Comparison of ENCODE assay signal across 23 cellular contexts in the genomic region with DNA sequence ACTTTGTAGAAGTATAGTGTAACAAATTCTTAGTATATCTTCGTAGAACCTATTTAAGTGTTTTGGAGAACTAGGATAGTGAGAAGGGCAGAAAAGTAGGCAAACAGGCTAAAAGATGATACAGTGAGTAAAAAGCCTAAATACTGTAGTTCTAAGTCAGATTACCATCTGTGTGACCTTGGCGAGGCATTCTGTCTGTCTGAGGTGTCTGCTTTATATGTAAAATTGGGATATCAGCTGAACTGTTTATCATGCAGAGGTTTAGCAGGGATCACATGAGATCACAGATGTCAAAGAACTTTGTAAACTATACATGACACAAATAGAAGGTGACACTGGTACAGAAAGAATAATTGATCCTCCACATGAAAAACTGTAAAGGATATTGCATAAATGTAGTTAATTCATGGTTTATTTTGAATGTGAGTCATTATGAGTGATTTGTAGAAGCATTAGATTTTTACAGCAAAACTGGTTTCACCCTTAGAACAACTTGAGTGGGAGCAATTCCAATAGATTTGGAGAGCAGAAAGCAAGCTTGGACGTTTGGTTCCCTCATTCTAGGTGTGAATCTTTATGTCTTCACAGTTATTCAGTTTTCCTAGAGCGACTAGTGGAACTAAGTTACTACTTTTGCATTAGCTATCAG. TPM values are rescaled to one million over a fixed set of nuclear protein-coding genes. Genes with fewer than 3 reads are reported as not detected.
DNase-seq lines count a peak whose midpoint lies in the region; ATAC-seq lines count a peak whose summit lies in the region.
"Had no signal": no experiment of that assay in that cellular context is flagged by ENCODE, and none has a peak within 500 bp of the region (broad histone marks: within the 10 kb centered on the region; RNA-seq: fewer than 3 reads in every experiment).

No MANE protein-coding gene starts in this region.

- H3K9me3 ChIP-seq in skeletal muscle satellite cell (replicated peaks; ENCODE audit: low read length), result no peaks in the 10 kb centered on the region
- H3K9me3 ChIP-seq: prostate gland, thyroid gland had no signal

- peaks cover 10% of the 10 kb centered on the region for H3K36me3 ChIP-seq in skeletal muscle satellite cell (ENCODE audit: insufficient read depth, low read length)
- H3K36me3 ChIP-seq: prostate gland had no signal

- peak overlapping the region; percentile 57 for H3K4me2 ChIP-seq in skeletal muscle satellite cell (ENCODE audit: low read length)

- H3K4me3 ChIP-seq in skeletal muscle satellite cell (ENCODE audit: low read length), result no peak overlapping the region
- H3K4me3 ChIP-seq: esophagus muscularis mucosa, lower lobe of right lung, prostate gland, thyroid gland had no signal

- H3K9ac ChIP-seq in skeletal muscle satellite cell (ENCODE audit: low read depth, low read length), result no peak overlapping the region

- ATAC-seq in GM21717 (IDR thresholded peaks at IDR 0.05; ENCODE audit: unreplicated experiment), result no peak
- ATAC-seq in HG03442 (IDR thresholded peaks at IDR 0.05; ENCODE audit: unreplicated experiment), result no peak
- ATAC-seq: activated naive CD4-positive, alpha-beta T cell treated with anti-CD3 and anti-CD28 coated beads, Interleukin-2, amount 50 U/mL, for 72 hours; CD8-positive, alpha-beta T cell; lower lobe of right lung; stimulated activated naive CD8-positive, alpha-beta T cell treated with anti-CD3 and anti-CD28 coated beads, Interleukin-15, amount 100 ng/mL, for 72 hours had no signal

- DNase-seq in HCEC 1CT, result peak; percentile 80
- peak; percentile 23 for DNase-seq in amniotic epithelial cell (ENCODE audit: low read depth)
- DNase-seq in fibroblast of gingiva (ENCODE audit: low read depth), result peak; percentile 20
- no peak for DNase-seq in NCI-H524 (lab: John Stamatoyannopoulos, UW)
- DNase-seq: activated CD4-positive, alpha-beta T cell treated with anti-CD3 and anti-CD28 coated beads, Interleukin-2, amount 10 ng/mL, durations not matched to agents 24 days and 14 days; CD8-positive, alpha-beta T cell; effector CD8-positive, alpha-beta T cell; GF-D8; glutamatergic neuron; lower lobe of right lung; NCI-H1048; NCI-H2029; NCI-H226; NCI-H774; stimulated activated naive CD8-positive, alpha-beta T cell treated with anti-CD3 and anti-CD28 coated beads, Interleukin-15, amount 100 ng/mL, for 72 hours; thyroid gland; WERI-Rb-1 had no signal

- H3K4me1 ChIP-seq in skeletal muscle satellite cell (ENCODE audit: control insufficient read depth, insufficient read depth, low read length), result peaks cover 17% of the 10 kb centered on the region
- H3K4me1 ChIP-seq: esophagus muscularis mucosa, prostate gland had no signal

- no peaks in the 10 kb centered on the region for H3K27me3 ChIP-seq in skeletal muscle satellite cell (ENCODE audit: control insufficient read depth, insufficient read depth, low read length)
- H3K27me3 ChIP-seq: esophagus muscularis mucosa, thyroid gland had no signal

RNA-seq across cellular contexts. Expression of a gene that starts 41.9 kb away (rescaled TPM):
- 20.8 and 37.3 TPM in 2 replicates for total RNA-seq in skeletal muscle satellite cell (2012; rRNA removed)

Comparison
In these comparisons a context has a peak if more than half of its experiments do, and no peak if none do; other contexts are left out.
1. DNase-seq: peak in HCEC 1CT (single experiment), amniotic epithelial cell (single experiment) and fibroblast of gingiva (single experiment); none in NCI-H524 (0 of 2).